Comparison of ENCODE assay signal across 8 cellular contexts in genomic region chr5:34656001-34656699, GRCh38. TPM values are rescaled to one million over a fixed set of nuclear protein-coding genes. Genes with fewer than 3 reads are reported as not detected.
A peak's percentile ranks its signal among the peaks of the same experiment; 100 is the strongest.
DNase-seq lines count a peak whose midpoint lies in the region; ATAC-seq and TF ChIP-seq lines count a peak whose summit lies in the region.

TSS of gene RAI14 (plus strand) at chr5:34656328. CDS start at chr5:34686920, 30,592 bp downstream.

- H3K4me1 ChIP-seq in endocrine pancreas (ENCODE audit: control insufficient read depth, insufficient read depth, low read length): no peaks in the 10 kb centered on the region

- peak; percentile 10 for TF ChIP-seq CTCF in GM12864 (IDR thresholded peaks at IDR 0.05; ENCODE audit: low read depth, low read length, missing control alignments)
- TF ChIP-seq CTCF in NB4 (IDR thresholded peaks at IDR 0.05; ENCODE audit: low read depth, low read length): no peak
- TF ChIP-seq CTCF in lower leg skin (IDR thresholded peaks at IDR 0.05): no peak

- intact Hi-C loops in lower leg skin (cut with DNase I; ENCODE audit: low total_unique reads): no loop called here

- H3K36me3 ChIP-seq in endocrine pancreas (ENCODE audit: control insufficient read depth, insufficient read depth, low read length): no peaks in the 10 kb centered on the region

- DNase-seq in GM12864 (ENCODE audit: low read depth): no peak
- DNase-seq in NB4 (ENCODE audit: low read depth): peak; percentile 25
- peak; percentile 35 to 46 for DNase-seq in activated CD4-positive, alpha-beta T cell treated with anti-CD3 and anti-CD28 coated beads, Interleukin-2, amount 50 U/mL, for 48 hours
- peak; percentile 53 to 96 for DNase-seq in lower leg skin (ENCODE audit: low spot score in 2 of 2)
- peak; percentile 6 for DNase-seq in stimulated activated CD8-positive, alpha-beta memory T cell treated with anti-CD3 and anti-CD28 coated beads, Interleukin-12 subunit alpha, Interleukin-12 subunit beta, amount 100 ng/mL, for 4 hours (ENCODE audit: low read depth)

- no peaks in the 10 kb centered on the region for H3K27me3 ChIP-seq in endocrine pancreas (ENCODE audit: control insufficient read depth, insufficient read depth, low read length)

- H3K9ac ChIP-seq in endocrine pancreas (ENCODE audit: control insufficient read depth, insufficient read depth, low read length): peak within 1 kb of the TSS; percentile 82

- peak within 1 kb of the TSS; percentile 50 for H3K4me3 ChIP-seq in GM12864 (ENCODE audit: low read depth, low read length)
- no peak within 1 kb of the TSS for H3K4me3 ChIP-seq in NB4 (ENCODE audit: low read depth, low read length)
- H3K4me3 ChIP-seq in endocrine pancreas (ENCODE audit: control insufficient read depth, insufficient read depth, low read length): peak within 1 kb of the TSS; percentile 93
- H3K4me3 ChIP-seq in lower leg skin (ENCODE audit: low read depth, poor library complexity, severe bottlenecking): peak within 1 kb of the TSS; percentile 66

- ATAC-seq in HG03108 (IDR thresholded peaks at IDR 0.05; ENCODE audit: unreplicated experiment): no peak
- no peak for ATAC-seq in HG03139 (IDR thresholded peaks at IDR 0.05; ENCODE audit: unreplicated experiment)

- WGBS in lower leg skin, 2 donors: 0 to 1% methylated on average over 24 to 57 of the region's 79 CpGs

- H3K9me3 ChIP-seq in endocrine pancreas (ENCODE audit: control insufficient read depth, low read length): no peaks in the 10 kb centered on the region

- no peak for TF ChIP-seq POLR2A in NB4 (IDR thresholded peaks at IDR 0.05; ENCODE audit: extremely low read depth, insufficient read length)
- no peak for TF ChIP-seq POLR2A in lower leg skin (IDR thresholded peaks at IDR 0.05)

RNA-seq across cellular contexts. Expression of gene RAI14, which starts in this region (rescaled TPM):
- 10 to 100 TPM; 26.9 to 40.4 (median 32.1) TPM for total RNA-seq in lower leg skin
